Comparison of ENCODE assay signal across 8 cellular contexts in the genomic region with DNA sequence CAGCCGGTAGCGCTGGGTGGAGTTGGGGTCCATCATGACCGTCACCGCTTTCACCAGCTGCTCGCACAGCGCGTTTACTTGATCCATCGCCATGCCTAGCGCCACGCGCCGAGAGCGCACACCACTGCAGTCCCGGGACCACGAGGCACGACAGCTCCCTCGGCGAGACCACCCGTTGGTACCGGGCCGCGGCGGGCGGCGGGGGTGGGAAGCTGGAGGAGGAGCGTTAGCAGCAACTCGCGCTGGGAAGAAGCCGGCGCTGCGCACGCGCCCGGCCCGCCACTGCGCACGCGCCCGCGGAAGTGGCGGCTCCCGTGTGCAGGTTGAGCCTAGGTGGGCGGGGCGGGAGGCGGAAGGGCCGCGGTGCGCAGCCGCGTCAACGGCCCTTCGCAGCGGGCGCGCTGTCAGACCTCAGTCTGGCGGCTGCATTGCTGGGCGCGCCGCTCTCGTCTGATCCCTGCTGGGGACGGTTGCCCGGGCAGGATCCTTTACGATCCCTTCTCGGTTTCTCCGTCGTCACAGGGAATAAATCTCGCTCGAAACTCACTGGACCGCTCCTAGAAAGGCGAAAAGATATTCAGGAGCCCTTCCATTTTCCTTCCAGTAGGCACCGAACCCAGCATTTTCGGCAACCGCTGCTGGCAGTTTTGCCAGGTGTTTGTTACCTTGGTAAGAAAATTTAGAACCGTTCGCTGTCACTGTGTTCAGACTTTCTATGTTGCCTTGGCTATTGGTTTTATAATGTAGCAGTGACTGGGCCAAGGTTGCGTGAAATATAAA. TPM values are rescaled to one million over a fixed set of nuclear protein-coding genes. Genes with fewer than 3 reads are reported as not detected.
DNase-seq lines count a peak whose midpoint lies in the region; ATAC-seq, FAIRE-seq and TF ChIP-seq lines count a peak whose summit lies in the region.

A gene (plus strand): TSS at position 414 of the 780 bp plus-strand sequence. CDS start 6,135 bp downstream, outside the sequence.
A gene (minus strand): TSS at position 267 of the 780 bp plus-strand sequence. CDS start 174 bp downstream, at position 93.

- H4K20me1 ChIP-seq in OCI-LY3 (ENCODE audit: insufficient read depth, low read length) (no peaks in the 10 kb centered on the region), endothelial cell of umbilical vein (replicated peaks; ENCODE audit: control insufficient read depth, extremely low read depth, insufficient read depth, low read length) (no peaks in the 10 kb centered on the region)

- CTCF ChIA-PET in endothelial cell of umbilical vein (lab: Charles Lee), result interaction anchor here (1.3 to 1.5 kb wide), 2 partner anchors 499 to 503 kb away, joined by 3 to 6 read pairs; no protein-coding TSS in a partner anchor

- ATAC-seq in GM21526 (IDR thresholded peaks at IDR 0.05; ENCODE audit: low FRiP score, unreplicated experiment), result peak; percentile 77

- H3K4me2 ChIP-seq in OCI-LY3 (ENCODE audit: low read length), result peak within 1 kb of the TSS; percentile 81
- peak within 1 kb of the TSS; percentile 90 for H3K4me2 ChIP-seq in endothelial cell of umbilical vein (ENCODE audit: insufficient read depth, low read length)

- intact Hi-C loops in endothelial cell of umbilical vein (cut with micrococcal nuclease), result loop anchor here (2.0 kb wide), 2 partner anchors 51 to 59 kb away; a partner anchor contains a TSS

- H3K79me2 ChIP-seq in OCI-LY3 (ENCODE audit: low read length) (peaks cover 75% of the 10 kb centered on the region), endothelial cell of umbilical vein (ENCODE audit: control insufficient read depth, insufficient read depth, low read length) (peaks cover 63% of the 10 kb centered on the region)

- TF ChIP-seq CTCF in D721Med (IDR thresholded peaks at IDR 0.05; ENCODE audit: insufficient read depth, missing control alignments) (no peak), OCI-LY3 (IDR thresholded peaks at IDR 0.05; ENCODE audit: low read depth, low read length) (no peak), endothelial cell of umbilical vein (IDR thresholded peaks at IDR 0.05; ENCODE audit: extremely low read depth in 1 of 2, insufficient read depth in 1 of 2, low read depth in 1 of 2, low read length in 2 of 2) (no peak)

- H3K27ac ChIP-seq in OCI-LY3 (ENCODE audit: low read length) (peak within 1 kb of the TSS; percentile 71), endothelial cell of umbilical vein (ENCODE audit: insufficient read depth, low read depth, low read length) (peak within 1 kb of the TSS; percentile 21)

- no peaks in the 10 kb centered on the region for H3K9me3 ChIP-seq in OCI-LY3 (ENCODE audit: insufficient read depth, low read length)
- H3K9me3 ChIP-seq in endothelial cell of umbilical vein (replicated peaks; ENCODE audit: control insufficient read depth, insufficient read depth, low read length), result no peaks in the 10 kb centered on the region

- BruUV-seq in endothelial cell of umbilical vein (replicated peaks; lab: Mats Ljungman, UMichigan), result TSS peak; percentile 76

- TF ChIP-seq POLR2A in endothelial cell of umbilical vein (IDR thresholded peaks at IDR 0.05; ENCODE audit: low read depth, low read length), result peak; percentile 100

- peak within 1 kb of the TSS; percentile 79 for H3K4me3 ChIP-seq in OCI-LY3 (ENCODE audit: low read length)
- peak within 1 kb of the TSS; percentile 76 to 89 (median 85) for H3K4me3 ChIP-seq in endothelial cell of umbilical vein (replicated peaks in 1 of 3; ENCODE audit: insufficient read depth in 1 of 3, low read depth in 1 of 3, low read length in 3 of 3)

- H3K4me1 ChIP-seq in OCI-LY3 (ENCODE audit: low read length) (peaks cover 22% of the 10 kb centered on the region), endothelial cell of umbilical vein (ENCODE audit: control insufficient read depth, extremely low read depth, insufficient read depth, low read length) (peaks cover 24% of the 10 kb centered on the region)

- H3K36me3 ChIP-seq in OCI-LY3 (replicated peaks; ENCODE audit: low read depth, low read length) (peaks cover 35% of the 10 kb centered on the region), endothelial cell of umbilical vein (ENCODE audit: control insufficient read depth in 2 of 2, extremely low read depth in 1 of 2, insufficient read depth in 2 of 2, low read length in 2 of 2) (peaks cover 3 to 4% of the 10 kb centered on the region in 2 experiments)

- no peaks in the 10 kb centered on the region for H3K9me1 ChIP-seq in endothelial cell of umbilical vein (replicated peaks; ENCODE audit: control insufficient read depth, extremely low read depth, insufficient read depth, low read length)

- H3K9ac ChIP-seq in OCI-LY3 (ENCODE audit: low read length), result peak within 1 kb of the TSS; percentile 90
- H3K9ac ChIP-seq in endothelial cell of umbilical vein (replicated peaks; ENCODE audit: extremely low read depth, insufficient read depth, low read length), result peak within 1 kb of the TSS; percentile 68

- POLR2A ChIA-PET in endothelial cell of umbilical vein (lab: Charles Lee), result interaction anchor here (1.2 to 1.5 kb wide), 2 partner anchors 54 to 59 kb away, joined by 3 to 4 read pairs; a partner anchor contains a TSS

- dilution Hi-C loops in endothelial cell of umbilical vein (cut with MboI; ENCODE audit: extremely low pct_ligation_motif_present, low sequenced_read_pairs), result no loop called here

- H2AFZ ChIP-seq in OCI-LY3 (ENCODE audit: low read depth, low read length) (peak within 1 kb of the TSS; percentile 44), endothelial cell of umbilical vein (ENCODE audit: low read depth, low read length) (peak within 1 kb of the TSS; percentile 94)

- H3K27me3 ChIP-seq in OCI-LY3 (ENCODE audit: low read depth, low read length) (no peaks in the 10 kb centered on the region), endothelial cell of umbilical vein (ENCODE audit: control insufficient read depth in 2 of 2, insufficient read depth in 2 of 2, low read length in 2 of 2) (no peaks in the 10 kb centered on the region)

- peak; percentile 73 for DNase-seq in D721Med (ENCODE audit: insufficient read length, low spot score)
- peak; percentile 88 for DNase-seq in HuH-7.5 (ENCODE audit: low spot score)
- DNase-seq in activated CD8-positive, alpha-beta memory T cell treated with anti-CD3 and anti-CD28 coated beads, Interleukin-2, amount 50 U/mL, for 48 hours, result peak; percentile 94
- DNase-seq in endothelial cell of umbilical vein (ENCODE audit: low read depth, low spot score), result peak; percentile 96
- peak; percentile 91 for DNase-seq in midbrain (lab: John Stamatoyannopoulos, UW)
- DNase-seq in stimulated activated CD8-positive, alpha-beta memory T cell treated with anti-CD3 and anti-CD28 coated beads, Interleukin-15, amount 100 ng/mL, for 48 hours (ENCODE audit: low read depth in 2 of 2), result peak; percentile 90 to 91

- FAIRE-seq in D721Med (lab: Jason Lieb, UNC) (no peak), endothelial cell of umbilical vein (lab: Jason Lieb, UNC) (peak; percentile 15)

TF ChIP-seq in endothelial cell of umbilical vein, 7 proteins besides CTCF, POLR2A, EP300 and RAD21:
- TF ChIP-seq EZH2 (IDR thresholded peaks at IDR 0.05; ENCODE audit: borderline replicate concordance, low read depth, low read length, severe bottlenecking), result no peak
- no peak for TF ChIP-seq GATA2 (IDR thresholded peaks at IDR 0.05; ENCODE audit: insufficient read depth, insufficient read length, low read depth, low read length)
- no peak for TF ChIP-seq FOS (IDR thresholded peaks at IDR 0.05; ENCODE audit: borderline replicate concordance, insufficient read depth, low read length)
- TF ChIP-seq POLR2AphosphoS5 (IDR thresholded peaks at IDR 0.05; ENCODE audit: insufficient read depth, low read depth, low read length), result peak; percentile 99
- peak; percentile 11 for TF ChIP-seq MYC (IDR thresholded peaks at IDR 0.05; ENCODE audit: low read depth, low read length)
- TF ChIP-seq, protein P1, sequence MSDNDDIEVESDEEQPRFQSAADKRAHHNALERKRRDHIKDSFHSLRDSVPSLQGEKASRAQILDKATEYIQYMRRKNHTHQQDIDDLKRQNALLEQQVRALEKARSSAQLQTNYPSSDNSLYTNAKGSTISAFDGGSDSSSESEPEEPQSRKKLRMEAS (IDR thresholded peaks at IDR 0.05; ENCODE audit: insufficient read depth, insufficient read length), result peak; percentile 37
- no peak for TF ChIP-seq JUN (IDR thresholded peaks at IDR 0.05; ENCODE audit: borderline replicate concordance, insufficient read depth, insufficient read length, low read depth)

RNA-seq across cellular contexts. Expression of the first gene that starts in this region (rescaled TPM):
- total RNA-seq in endothelial cell of umbilical vein, result 33.7 and 36.6 TPM in 2 replicates
- 8.8 and 9.3 TPM in 2 replicates for polyA plus RNA-seq in endothelial cell of umbilical vein
- 12.6 and 13.6 TPM in 2 replicates for polyA plus RNA-seq in endothelial cell of umbilical vein (2011; cell fraction: cytosol; rRNA removed)
- polyA plus RNA-seq in endothelial cell of umbilical vein (2011; cell fraction: nucleus; rRNA removed), result 15.6 and 16.5 TPM in 2 replicates
- 20.4 and 23.2 TPM in 2 replicates for polyA plus RNA-seq in endothelial cell of umbilical vein (2012)
- polyA minus RNA-seq in endothelial cell of umbilical vein, result 38.9 and 49.3 TPM in 2 replicates
- 12.1 TPM for polyA minus RNA-seq in endothelial cell of umbilical vein (2011; cell fraction: cytosol; rRNA and poly(A)+ RNA removed)
- polyA minus RNA-seq in endothelial cell of umbilical vein (2011; cell fraction: nucleus; rRNA and poly(A)+ RNA removed), result 11.7 and 15.9 TPM in 2 replicates

RNA-seq across cellular contexts. Expression of the second gene that starts in this region (rescaled TPM):
- 45.9 and 50.0 TPM in 2 replicates for total RNA-seq in endothelial cell of umbilical vein
- 27.5 and 28.4 TPM in 2 replicates for polyA plus RNA-seq in endothelial cell of umbilical vein
- 34.7 and 39.9 TPM in 2 replicates for polyA plus RNA-seq in endothelial cell of umbilical vein (2011; cell fraction: cytosol; rRNA removed)
- 70.5 and 78.3 TPM in 2 replicates for polyA plus RNA-seq in endothelial cell of umbilical vein (2011; cell fraction: nucleus; rRNA removed)
- 27.5 and 35.4 TPM in 2 replicates for polyA plus RNA-seq in endothelial cell of umbilical vein (2012)
- polyA minus RNA-seq in endothelial cell of umbilical vein, result 50.9 and 57.6 TPM in 2 replicates
- polyA minus RNA-seq in endothelial cell of umbilical vein (2011; cell fraction: cytosol; rRNA and poly(A)+ RNA removed), result 35.9 TPM
- 35.0 and 64.3 TPM in 2 replicates for polyA minus RNA-seq in endothelial cell of umbilical vein (2011; cell fraction: nucleus; rRNA and poly(A)+ RNA removed)

Comparison
In these comparisons a context has a peak if more than half of its experiments do, and no peak if none do; other contexts are left out.
1. Peak in every context shown above with its lines: DNase-seq, ATAC-seq, H3K4me3 ChIP-seq and H3K27ac ChIP-seq.